9 cellular contexts compared by ENCODE assay signal in the genomic region with DNA sequence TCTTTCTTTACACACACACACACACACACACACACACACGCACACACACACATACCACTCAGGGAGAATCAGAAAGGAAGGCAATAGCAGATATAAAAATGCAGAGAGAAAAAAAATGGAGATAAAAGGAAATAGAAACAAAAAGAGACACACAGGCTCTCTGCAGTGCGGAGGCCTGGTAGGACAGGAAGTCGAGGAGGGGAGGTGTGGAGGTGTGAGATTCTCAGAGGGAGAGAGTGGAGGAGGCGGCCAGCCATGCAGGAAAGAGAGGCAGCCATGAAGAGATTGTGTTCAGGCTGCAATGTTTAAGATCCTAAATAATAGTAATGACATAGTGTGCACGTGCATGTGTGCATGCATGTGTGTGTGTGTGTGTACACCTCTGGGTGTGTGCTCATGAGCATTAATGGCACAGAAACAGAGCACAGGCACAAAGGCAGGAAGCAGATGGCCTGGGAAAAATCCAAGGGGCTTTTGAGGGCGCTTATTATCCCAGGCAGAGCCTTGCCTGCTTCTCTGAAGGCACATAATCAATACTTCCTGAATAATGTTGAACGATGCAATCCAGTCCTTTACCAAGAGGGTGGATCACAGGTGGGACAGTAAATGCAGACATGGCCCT.
DNase-seq lines count a peak whose midpoint lies in the region; ATAC-seq and TF ChIP-seq lines count a peak whose summit lies in the region.
"Had no signal": no experiment of that assay in that cellular context is flagged by ENCODE, and none has a peak within 500 bp of the region (broad histone marks: within the 10 kb centered on the region; RNA-seq: fewer than 3 reads in every experiment).

No MANE protein-coding gene starts in this region.

- no peak overlapping the region for H3K27ac ChIP-seq in tibial artery

- H3K4me3 ChIP-seq in tibial artery, result no peak overlapping the region

- no peaks in the 10 kb centered on the region for H3K9me3 ChIP-seq in tibial artery

- TF ChIP-seq CTCF in tibial artery (IDR thresholded peaks at IDR 0.05), result no peak

- intact Hi-C loops in tibial artery (cut with DNase I; ENCODE audit: low total_unique reads), result no loop called here

- no peaks in the 10 kb centered on the region for H3K36me3 ChIP-seq in tibial artery

- H3K27me3 ChIP-seq in tibial artery, result peaks cover 0 to 5% of the 10 kb centered on the region in 2 donors

- H3K4me1 ChIP-seq in tibial artery, result peaks cover 0 to 5% (median 0%) of the 10 kb centered on the region in 4 donors

- DNase-seq in NCI-H510A treated with DMSO at 0.1 percent for 48 hours (lab: John Stamatoyannopoulos, UW), result peak; percentile 19
- no peak for DNase-seq in NCI-H510A (lab: John Stamatoyannopoulos, UW)
- DNase-seq in M059J (ENCODE audit: low read depth), result peak; percentile 22
- DNase-seq in central memory CD4-positive, alpha-beta T cell, result peak; percentile 12
- DNase-seq in stimulated activated CD4-positive, alpha-beta T cell treated with anti-CD3 and anti-CD28 coated beads, Interleukin-2, amount 100 ng/mL, for 24 hours, result peak; percentile 20 to 24
- DNase-seq in mucosa of gallbladder (ENCODE audit: low spot score), result no peak
- no peak for DNase-seq in tibial artery
- DNase-seq: SW 1271 had no signal

- ATAC-seq in HG03432 (IDR thresholded peaks at IDR 0.05; ENCODE audit: unreplicated experiment), result no peak

Comparison
In these comparisons a context has a peak if more than half of its experiments do, and no peak if none do; other contexts are left out.
1. DNase-seq: peak in NCI-H510A treated with DMSO at 0.1 percent for 48 hours (single experiment), M059J (single experiment), central memory CD4-positive, alpha-beta T cell (single experiment) and stimulated activated CD4-positive, alpha-beta T cell treated with anti-CD3 and anti-CD28 coated beads, Interleukin-2, amount 100 ng/mL, for 24 hours (2 of 2); none in NCI-H510A (single experiment), mucosa of gallbladder (single experiment) and tibial artery (0 of 2).